In genomic region chr7:41886257-41886905, GRCh38 we compare ENCODE assay signal across 10 cellular contexts.
DNase-seq lines count a peak whose midpoint lies in the region; TF ChIP-seq lines count a peak whose summit lies in the region.
"Had no signal": no experiment of that assay in that cellular context is flagged by ENCODE, and none has a peak within 500 bp of the region (broad histone marks: within the 10 kb centered on the region; RNA-seq: fewer than 3 reads in every experiment).

No MANE protein-coding gene starts in this region.

- no peaks in the 10 kb centered on the region for H3K27me3 ChIP-seq in transverse colon

- peak; percentile 29 to 38 for DNase-seq in activated T-cell treated with anti-CD3 and anti-CD28 coated beads, Interleukin-2, amount 50 U/mL, for 48 hours
- DNase-seq in activated T-cell treated with anti-CD3 and anti-CD28 coated beads, Interleukin-2, amount 50 U/mL, for 24 hours = no peak
- DNase-seq in T1000 (lab: John Stamatoyannopoulos, UW) (peak; percentile 6), hepatic stellate cell (ENCODE audit: low spot score) (peak; percentile 63), transverse colon (peak; percentile 47), T-helper 9 cell (no peak), HUDEP-2 (lab: John Stamatoyannopoulos, UW; ENCODE audit: unreplicated experiment in 76 of 76) (no peak), putamen (ENCODE audit: low spot score) (no peak)

- in situ Hi-C loops in transverse colon (cut with MboI; ENCODE audit: low pct_ligation_motif_present in 1 of 4, low pct_unique_long_range_greater_than_20kb in 1 of 4, low sequenced_read_pairs in 3 of 4) = no loop called here

- no peak overlapping the region for H3K4me3 ChIP-seq in transverse colon

- no peak for TF ChIP-seq POLR2A in transverse colon (IDR thresholded peaks at IDR 0.05)

- H3K4me1 ChIP-seq in transverse colon = peaks cover 13 to 31% (median 28%) of the 10 kb centered on the region in 4 donors

- TF ChIP-seq CTCF in transverse colon (IDR thresholded peaks at IDR 0.05) = no peak

- 19 to 38% methylated on average over 1 to 6 of the region's 6 CpGs for WGBS in transverse colon (ENCODE audit: low coverage in 1 of 2), 2 donors

- H3K27ac ChIP-seq in transverse colon = peak overlapping the region in 3 of 4 donors; percentile 39 to 68 (median 57)

- H3K4me1 Mint-ChIP-seq in activated T-cell treated with anti-CD3 and anti-CD28 coated beads, Interleukin-2, amount 50 U/mL, for 24 hours (ENCODE audit: low read depth) = peaks cover 63% of the 10 kb centered on the region
- H3K4me1 Mint-ChIP-seq: neural crest cell had no signal

- H3K36me3 Mint-ChIP-seq in activated T-cell treated with anti-CD3 and anti-CD28 coated beads, Interleukin-2, amount 50 U/mL, for 24 hours (ENCODE audit: low read depth) = peaks cover 15% of the 10 kb centered on the region

- no peaks in the 10 kb centered on the region for H3K36me3 ChIP-seq in transverse colon

- H3K27ac Mint-ChIP-seq in activated T-cell treated with anti-CD3 and anti-CD28 coated beads, Interleukin-2, amount 50 U/mL, for 24 hours = no peak overlapping the region
- H3K27ac Mint-ChIP-seq: B cell had no signal

- no peaks in the 10 kb centered on the region for H3K9me3 ChIP-seq in transverse colon

- peaks cover 8% of the 10 kb centered on the region for H3K27me3 Mint-ChIP-seq in activated T-cell treated with anti-CD3 and anti-CD28 coated beads, Interleukin-2, amount 50 U/mL, for 24 hours
- H3K27me3 Mint-ChIP-seq: B cell had no signal

- intact Hi-C loops in transverse colon (cut with DNase I; ENCODE audit: low total_unique reads) = no loop called here

- TF ChIP-seq EP300 in transverse colon (IDR thresholded peaks at IDR 0.05; ENCODE audit: low read depth) = no peak

- peaks cover 13% of the 10 kb centered on the region for H3K9me3 Mint-ChIP-seq in activated T-cell treated with anti-CD3 and anti-CD28 coated beads, Interleukin-2, amount 50 U/mL, for 24 hours
- H3K9me3 Mint-ChIP-seq: neural crest cell had no signal

- no peak overlapping the region for H3K4me3 Mint-ChIP-seq in activated T-cell treated with anti-CD3 and anti-CD28 coated beads, Interleukin-2, amount 50 U/mL, for 24 hours
- H3K4me3 Mint-ChIP-seq: B cell, neural crest cell had no signal

Comparison
In these comparisons a context has a peak if more than half of its experiments do, and no peak if none do; other contexts are left out.
1. DNase-seq: peak in activated T-cell treated with anti-CD3 and anti-CD28 coated beads, Interleukin-2, amount 50 U/mL, for 48 hours (2 of 2), T1000 (single experiment), hepatic stellate cell (single experiment) and transverse colon (single experiment); none in activated T-cell treated with anti-CD3 and anti-CD28 coated beads, Interleukin-2, amount 50 U/mL, for 24 hours (single experiment), T-helper 9 cell (single experiment), HUDEP-2 (0 of 76) and putamen (single experiment).